ENCODE assay signal across 26 cellular contexts in the genomic region with DNA sequence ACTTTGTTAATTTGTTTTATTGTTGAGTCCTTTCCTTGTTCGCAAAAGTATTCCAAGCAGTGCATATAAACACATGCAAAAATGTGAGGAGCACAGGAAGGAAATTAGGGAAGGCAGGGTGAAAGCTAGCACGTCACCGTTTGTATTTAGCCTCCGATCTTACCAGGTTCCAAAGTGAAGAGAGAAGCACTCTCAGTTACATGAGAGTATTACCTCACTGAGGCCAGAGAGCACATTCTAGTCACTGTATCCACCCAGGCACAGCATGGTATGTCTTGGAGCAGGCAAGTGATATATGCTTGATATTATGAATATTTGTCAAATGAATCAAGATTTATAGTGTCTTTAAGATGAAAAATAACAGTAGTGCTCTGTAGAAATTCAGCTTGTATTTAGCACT.
"Had no signal": no experiment of that assay in that cellular context is flagged by ENCODE, and none has a peak within 500 bp of the region (broad histone marks: within the 10 kb centered on the region; RNA-seq: fewer than 3 reads in every experiment).

No MANE protein-coding gene starts in this region.

- ATAC-seq: activated naive CD4-positive, alpha-beta T cell treated with anti-CD3 and anti-CD28 coated beads, Interleukin-2, amount 50 U/mL, for 72 hours; activated T-cell treated with anti-CD3 and anti-CD28 coated beads, Interleukin-2, amount 50 U/mL, for 72 hours; gastroesophageal sphincter; stimulated activated naive B cell treated with anti-CD40 and anti-IgM and Interleukin-4, amounts not matched to agents 10 μg/mL and 1 μg/mL and 100 μg/mL, for 72 hours; upper lobe of right lung had no signal

- H3K36me3 ChIP-seq: cardiac muscle cell, gastroesophageal sphincter, ovary, suprapubic skin, tibial artery, upper lobe of right lung had no signal

- H3K4me3 ChIP-seq: cardiac muscle cell, gastroesophageal sphincter, ovary, suprapubic skin, tibial artery, upper lobe of right lung had no signal

- DNase-seq: activated CD4-positive, alpha-beta T cell treated with anti-CD3 and anti-CD28 coated beads for 4 hours; activated CD4-positive, alpha-beta T cell treated with anti-CD3 and anti-CD28 coated beads, Interleukin-2, amount 50 U/mL, for 4 hours; activated naive CD4-positive, alpha-beta T cell; activated T-cell treated with anti-CD3 and anti-CD28 coated beads for 4 hours; activated T-cell treated with anti-CD3 and anti-CD28 coated beads, Interleukin-2, amount 50 U/mL, for 72 hours; aorta; cortex of kidney; erythroblast; hypothalamus; immature natural killer cell; kidney; mammary epithelial cell; naive B cell; nephron progenitor cell; ovary; retina; stimulated activated CD4-positive, alpha-beta T cell treated with anti-CD3 and anti-CD28 coated beads, Interleukin-15, amount 100 ng/mL, for 24 hours; stimulated activated CD4-positive, alpha-beta T cell treated with anti-CD3 and anti-CD28 coated beads, Interleukin-2, amount 100 ng/mL, for 24 hours; stimulated activated naive B cell treated with anti-CD40 and anti-IgM and Interleukin-4, amounts not matched to agents 10 μg/mL and 1 μg/mL and 100 μg/mL, for 72 hours; T-helper 1 cell; tibial artery; upper lobe of right lung had no signal

- H3K27ac ChIP-seq: cardiac muscle cell, gastroesophageal sphincter, ovary, suprapubic skin, tibial artery, upper lobe of right lung had no signal

- H3K4me1 ChIP-seq: suprapubic skin, upper lobe of right lung had no signal

- H3K27me3 ChIP-seq: cardiac muscle cell, gastroesophageal sphincter, ovary, suprapubic skin, tibial artery, upper lobe of right lung had no signal

- H3K9me3 ChIP-seq: gastroesophageal sphincter, ovary, suprapubic skin, tibial artery, upper lobe of right lung had no signal
